Comparison of ENCODE assay signal across 10 cellular contexts in genomic region chr14:98634043-98634820, GRCh38.
"Had no signal": no experiment of that assay in that cellular context is flagged by ENCODE, and none has a peak within 500 bp of the region (broad histone marks: within the 10 kb centered on the region; RNA-seq: fewer than 3 reads in every experiment).

No MANE protein-coding gene starts in this region.

- H3K4me1 ChIP-seq: sigmoid colon had no signal

- H3K27me3 ChIP-seq: ovary, sigmoid colon had no signal

- H3K4me3 ChIP-seq: lung, ovary, sigmoid colon had no signal

- H3K9me3 ChIP-seq: ovary, sigmoid colon had no signal

- DNase-seq: activated CD4-positive, alpha-beta memory T cell treated with anti-CD3 and anti-CD28 coated beads, Interleukin-2, amount 10 ng/mL, durations not matched to agents 7 days and 5 days; activated effector memory CD4-positive, alpha-beta T cell treated with Interleukin-2 at 50 U/mL for 16 hours; activated naive CD4-positive, alpha-beta T cell treated with anti-CD3 and anti-CD28 coated beads, Interleukin-2, amount 50 U/mL, for 16 hours; activated T-cell treated with anti-CD3 and anti-CD28 coated beads, Interleukin-2, amount 50 U/mL, for 24 hours; ovary; sigmoid colon; stimulated activated CD4-positive, alpha-beta T cell treated with anti-CD3 and anti-CD28 coated beads, Interleukin-12 subunit alpha, Interleukin-12 subunit beta, amount 100 ng/mL, for 4 hours; stimulated activated CD4-positive, alpha-beta T cell treated with anti-CD3 and anti-CD28 coated beads, Interleukin-2, amount 100 ng/mL, for 24 hours; WERI-Rb-1 had no signal

- H3K36me3 ChIP-seq: ovary, sigmoid colon, WERI-Rb-1 had no signal

- H3K27ac ChIP-seq: ovary, sigmoid colon, WERI-Rb-1 had no signal
